ENCODE assay signal across 8 cellular contexts in genomic region chr13:27621366-27622101, GRCh38. TPM values are rescaled to one million over a fixed set of nuclear protein-coding genes. Genes with fewer than 3 reads are reported as not detected.
A peak's percentile ranks its signal among the peaks of the same experiment; 100 is the strongest.
DNase-seq lines count a peak whose midpoint lies in the region; ATAC-seq lines count a peak whose summit lies in the region.

POLR1D (plus strand) TSS chr13:27621892; CDS start chr13:27621984, 92 bp downstream.

- H3K18ac ChIP-seq in mesendoderm (ENCODE audit: low read length): peak within 1 kb of the TSS; percentile 15

- peak within 1 kb of the TSS; percentile 86 for H3K4me2 ChIP-seq in mesendoderm (ENCODE audit: low read length)

- peaks cover 64% of the 10 kb centered on the region for H3K4me1 ChIP-seq in CD4-positive, alpha-beta memory T cell (ENCODE audit: insufficient read depth, low read length)
- H3K4me1 ChIP-seq in NT2/D1 (ENCODE audit: insufficient read depth, insufficient read length) (no peaks in the 10 kb centered on the region), endocrine pancreas (ENCODE audit: control insufficient read depth, insufficient read depth, low read length) (peaks cover 19% of the 10 kb centered on the region), mesendoderm (ENCODE audit: control insufficient read depth, low read depth, low read length) (peaks cover 22% of the 10 kb centered on the region)

- H3K27me3 Mint-ChIP-seq in CD4-positive, alpha-beta memory T cell: no peaks in the 10 kb centered on the region
- H3K27me3 Mint-ChIP-seq in activated CD8-positive, alpha-beta memory T cell treated with anti-CD3 and anti-CD28 coated beads, Interleukin-2, amount 10 ng/mL, durations not matched to agents 7 days and 5 days: no peaks in the 10 kb centered on the region

- H3K27me3 ChIP-seq in CD4-positive, alpha-beta memory T cell (ENCODE audit: insufficient read depth, low read length): no peaks in the 10 kb centered on the region
- H3K27me3 ChIP-seq in NT2/D1 (ENCODE audit: insufficient read depth, insufficient read length): peaks cover 6% of the 10 kb centered on the region
- H3K27me3 ChIP-seq in endocrine pancreas (ENCODE audit: control insufficient read depth, insufficient read depth, low read length): no peaks in the 10 kb centered on the region
- H3K27me3 ChIP-seq in mesendoderm (ENCODE audit: insufficient read depth, low read length, poor library complexity): no peaks in the 10 kb centered on the region

- peak within 1 kb of the TSS; percentile 81 to 95 for H3K4me3 ChIP-seq in CD4-positive, alpha-beta memory T cell (ENCODE audit: low read length in 2 of 2)
- peak within 1 kb of the TSS; percentile 64 for H3K4me3 ChIP-seq in NT2/D1 (ENCODE audit: insufficient read length, low read depth)
- H3K4me3 ChIP-seq in endocrine pancreas (ENCODE audit: control insufficient read depth, insufficient read depth, low read length): peak within 1 kb of the TSS; percentile 94
- peak within 1 kb of the TSS; percentile 99 for H3K4me3 ChIP-seq in mesendoderm (ENCODE audit: low read length)

- no peak within 1 kb of the TSS for H4K8ac ChIP-seq in mesendoderm (ENCODE audit: low read depth, low read length)

- POLR2A ChIA-PET in CD4-positive, alpha-beta memory T cell (lab: Charles Lee; ENCODE audit: partially characterized antibody): interaction anchor here (0.6 to 4.9 kb wide), 40 partner anchors 8 to 1399 kb away, joined by 3 to 135 read pairs (median 5); partner anchors contain the start of genes GTF3A, MTIF3, PAN3 and POMP

- H3K4ac ChIP-seq in mesendoderm (ENCODE audit: low read depth, low read length): peak within 1 kb of the TSS; percentile 71

- peak within 1 kb of the TSS; percentile 22 for H2BK120ac ChIP-seq in mesendoderm (ENCODE audit: low read depth, low read length)

- no peak within 1 kb of the TSS for H2BK15ac ChIP-seq in mesendoderm (replicated peaks; ENCODE audit: low read depth)

- H3K23ac ChIP-seq in mesendoderm (ENCODE audit: low read length): peak within 1 kb of the TSS; percentile 99

- H3K36me3 Mint-ChIP-seq in CD4-positive, alpha-beta memory T cell: peaks cover 28 to 33% of the 10 kb centered on the region in 2 donors
- peaks cover 27% of the 10 kb centered on the region for H3K36me3 Mint-ChIP-seq in activated CD8-positive, alpha-beta memory T cell treated with anti-CD3 and anti-CD28 coated beads, Interleukin-2, amount 10 ng/mL, durations not matched to agents 7 days and 5 days

- peak; percentile 82 to 96 (median 87) for DNase-seq in CD4-positive, alpha-beta memory T cell
- DNase-seq in NT2/D1 (ENCODE audit: low read depth, low spot score) (peak; percentile 36), mesendoderm (peak; percentile 95)
- peak; percentile 90 for DNase-seq in activated CD8-positive, alpha-beta memory T cell treated with anti-CD3 and anti-CD28 coated beads, Interleukin-2, amount 10 ng/mL, durations not matched to agents 7 days and 5 days
- peak; percentile 64 for DNase-seq in stimulated activated CD8-positive, alpha-beta memory T cell treated with anti-CD3 and anti-CD28 coated beads, Interleukin-15, amount 100 ng/mL, for 1 hour (ENCODE audit: low read depth)

- H3K9ac ChIP-seq in NT2/D1 (ENCODE audit: insufficient read length, low read depth): peak within 1 kb of the TSS; percentile 93
- peak within 1 kb of the TSS; percentile 90 for H3K9ac ChIP-seq in endocrine pancreas (ENCODE audit: control insufficient read depth, insufficient read depth, low read length)
- peak within 1 kb of the TSS; percentile 97 for H3K9ac ChIP-seq in mesendoderm (ENCODE audit: low read length)

- no peak within 1 kb of the TSS for H4K5ac ChIP-seq in mesendoderm (ENCODE audit: low read length)

- H3K9me3 ChIP-seq in CD4-positive, alpha-beta memory T cell (ENCODE audit: control insufficient read depth in 1 of 2, low read length in 2 of 2): no peaks in the 10 kb centered on the region
- H3K9me3 ChIP-seq in NT2/D1 (ENCODE audit: insufficient read depth, low read length) (no peaks in the 10 kb centered on the region), endocrine pancreas (ENCODE audit: control insufficient read depth, low read length) (no peaks in the 10 kb centered on the region)

- peaks cover 46 to 78% (median 64%) of the 10 kb centered on the region in 4 donors for H3K4me1 Mint-ChIP-seq in CD4-positive, alpha-beta memory T cell
- H3K4me1 Mint-ChIP-seq in activated CD8-positive, alpha-beta memory T cell treated with anti-CD3 and anti-CD28 coated beads, Interleukin-2, amount 10 ng/mL, durations not matched to agents 7 days and 5 days: peaks cover 59% of the 10 kb centered on the region

- peaks cover 9% of the 10 kb centered on the region for H3K36me3 ChIP-seq in CD4-positive, alpha-beta memory T cell (ENCODE audit: insufficient read depth, low read length)
- H3K36me3 ChIP-seq in NT2/D1 (ENCODE audit: insufficient read depth, insufficient read length, low read length) (peaks cover 32% of the 10 kb centered on the region), endocrine pancreas (ENCODE audit: control insufficient read depth, insufficient read depth, low read length) (no peaks in the 10 kb centered on the region), mesendoderm (ENCODE audit: control insufficient read depth, insufficient read depth, low read length) (peaks cover 4% of the 10 kb centered on the region)

- intact Hi-C loops in CD4-positive, alpha-beta memory T cell (cut with micrococcal nuclease): loop anchor here (1.0 to 10.0 kb wide), 6 partner anchors 39 to 1369 kb away; partner anchors contain the start of genes MTIF3, POMP and USP12

- WGBS in mesendoderm (ENCODE audit: extremely low coverage, insufficient coverage, low lambda C conversion rate): no CpG with 5 or more reads among the region's 71 CpGs

- peak within 1 kb of the TSS; percentile 99 for H3K56ac ChIP-seq in mesendoderm (ENCODE audit: low read length)

- H3K4me3 Mint-ChIP-seq in CD4-positive, alpha-beta memory T cell: peak within 1 kb of the TSS; percentile 87 to 97 (median 94)
- H3K4me3 Mint-ChIP-seq in activated CD8-positive, alpha-beta memory T cell treated with anti-CD3 and anti-CD28 coated beads, Interleukin-2, amount 10 ng/mL, durations not matched to agents 7 days and 5 days: peak within 1 kb of the TSS; percentile 97

- peaks cover 34% of the 10 kb centered on the region for H3K79me1 ChIP-seq in mesendoderm (ENCODE audit: low read length)

- H2AK5ac ChIP-seq in mesendoderm (ENCODE audit: low read length): peak within 1 kb of the TSS; percentile 86

- peaks cover 64% of the 10 kb centered on the region for H3K79me2 ChIP-seq in mesendoderm (ENCODE audit: control insufficient read depth, insufficient read depth, low read length)

- H3K9me3 Mint-ChIP-seq in CD4-positive, alpha-beta memory T cell: peaks cover 0 to 4% (median 0%) of the 10 kb centered on the region in 8 donors
- H3K9me3 Mint-ChIP-seq in activated CD8-positive, alpha-beta memory T cell treated with anti-CD3 and anti-CD28 coated beads, Interleukin-2, amount 10 ng/mL, durations not matched to agents 7 days and 5 days (ENCODE audit: low read depth): no peaks in the 10 kb centered on the region

- CTCF ChIA-PET in CD4-positive, alpha-beta memory T cell (lab: Charles Lee; ENCODE audit: partially characterized antibody): interaction anchor here (0.8 to 2.7 kb wide), 8 partner anchors 43 to 205 kb away, joined by 3 to 14 read pairs (median 4); partner anchors contain the start of gene GTF3A
- CTCF ChIA-PET in activated CD8-positive, alpha-beta memory T cell treated with anti-CD3 and anti-CD28 coated beads, Interleukin-2, amount 10 ng/mL, durations not matched to agents 7 days and 5 days (lab: Charles Lee): interaction anchor here (0.9 to 2.0 kb wide), 8 partner anchors 11 to 260 kb away, joined by 3 to 5 read pairs (median 3); no protein-coding TSS in a partner anchor

- peak within 1 kb of the TSS; percentile 90 for H3K27ac ChIP-seq in CD4-positive, alpha-beta memory T cell (ENCODE audit: low read depth, low read length)
- peak within 1 kb of the TSS; percentile 96 for H3K27ac ChIP-seq in mesendoderm (ENCODE audit: low read depth, low read length)

- ATAC-seq in GM19438 (IDR thresholded peaks at IDR 0.05; ENCODE audit: low read depth, unreplicated experiment) (peak; percentile 47), HG03565 (IDR thresholded peaks at IDR 0.05; ENCODE audit: unreplicated experiment) (peak; percentile 57)
- peak; percentile 73 for ATAC-seq in activated CD8-positive, alpha-beta memory T cell treated with anti-CD3 and anti-CD28 coated beads, Interleukin-2, amount 10 ng/mL, durations not matched to agents 7 days and 5 days

- H2BK5ac ChIP-seq in mesendoderm (ENCODE audit: low read length): peak within 1 kb of the TSS; percentile 94

- H3K27ac Mint-ChIP-seq in CD4-positive, alpha-beta memory T cell: peak within 1 kb of the TSS; percentile 95 to 98 (median 97)
- H3K27ac Mint-ChIP-seq in activated CD8-positive, alpha-beta memory T cell treated with anti-CD3 and anti-CD28 coated beads, Interleukin-2, amount 10 ng/mL, durations not matched to agents 7 days and 5 days: peak within 1 kb of the TSS; percentile 97

RNA-seq across cellular contexts. Expression of gene POLR1D, which starts in this region (rescaled TPM):
- total RNA-seq in CD4-positive, alpha-beta memory T cell: 100 to 1,000 TPM; 152 TPM
- polyA plus RNA-seq in CD4-positive, alpha-beta memory T cell: 100 to 1,000 TPM; 117 to 141 TPM
- total RNA-seq in activated CD8-positive, alpha-beta memory T cell treated with anti-CD3 and anti-CD28 coated beads, Interleukin-2, amount 10 ng/mL, durations not matched to agents 7 days and 5 days: 100 to 1,000 TPM in 1 of 2 experiments, 10 to 100 TPM in 1; 99.7 to 108 TPM
- polyA plus RNA-seq in mesendoderm (2013, experiment 1 of 2): 313 TPM
- 316 TPM for polyA plus RNA-seq in mesendoderm (2013, experiment 2 of 2)

Comparison
In these comparisons a context has a peak if more than half of its experiments do, and no peak if none do; other contexts are left out.
1. Peak in every context shown above with its lines: DNase-seq, ATAC-seq, H3K4me3 ChIP-seq and H3K27ac ChIP-seq.
2. DNase-seq: peak in every context shown above with its lines; median percentile 95 in mesendoderm; 90 in activated CD8-positive, alpha-beta memory T cell treated with anti-CD3 and anti-CD28 coated beads, Interleukin-2, amount 10 ng/mL, durations not matched to agents 7 days and 5 days; 87 in CD4-positive, alpha-beta memory T cell; 64 in stimulated activated CD8-positive, alpha-beta memory T cell treated with anti-CD3 and anti-CD28 coated beads, Interleukin-15, amount 100 ng/mL, for 1 hour; 36 in NT2/D1.